Comparison of ENCODE assay signal across 8 cellular contexts in genomic region chr2:28583899-28584553, GRCh38.
A peak's percentile ranks its signal among the peaks of the same experiment; 100 is the strongest.
DNase-seq lines count a peak whose midpoint lies in the region; ATAC-seq and TF ChIP-seq lines count a peak whose summit lies in the region.

No MANE protein-coding gene starts in this region.

- H3K4me3 ChIP-seq in esophagus squamous epithelium = peak overlapping the region in 1 of 4 donors; percentile 18

- H3K4me1 ChIP-seq in esophagus squamous epithelium = peaks cover 13 to 21% (median 17%) of the 10 kb centered on the region in 3 donors

- intact Hi-C loops in esophagus squamous epithelium (cut with DNase I) = no loop called here

- TF ChIP-seq CTCF in esophagus squamous epithelium (IDR thresholded peaks at IDR 0.05) = no peak
- TF ChIP-seq CTCF in omental fat pad (IDR thresholded peaks at IDR 0.05) = no peak

- WGBS in esophagus squamous epithelium, 2 donors = 9 to 28% methylated on average over 7 to 8 of the region's 10 CpGs

- no peaks in the 10 kb centered on the region for H3K27me3 ChIP-seq in esophagus squamous epithelium

- no peak for TF ChIP-seq POLR2A in esophagus squamous epithelium (IDR thresholded peaks at IDR 0.05)

- H3K27ac ChIP-seq in esophagus squamous epithelium (peak overlapping the region; percentile 69 to 88 (median 79)), temporal lobe (ENCODE audit: low read depth, low read length) (peak overlapping the region; percentile 69)

- no peaks in the 10 kb centered on the region for H3K9me3 ChIP-seq in esophagus squamous epithelium

- peak; percentile 53 for ATAC-seq in GM18498 (IDR thresholded peaks at IDR 0.05; ENCODE audit: unreplicated experiment)
- ATAC-seq in omental fat pad (ENCODE audit: low FRiP score) = peak; percentile 97
- no peak for ATAC-seq in GM21737 (IDR thresholded peaks at IDR 0.05; ENCODE audit: unreplicated experiment)
- ATAC-seq in HG02973 (IDR thresholded peaks at IDR 0.05; ENCODE audit: unreplicated experiment) = no peak

- DNase-seq in NCI-H446 (lab: John Stamatoyannopoulos, UW) (peak; percentile 31 to 56), activated T-cell treated with anti-CD3 and anti-CD28 coated beads for 1 hour (ENCODE audit: low read depth) (peak; percentile 19), esophagus squamous epithelium (lab: John Stamatoyannopoulos, UW) (no peak), omental fat pad (ENCODE audit: low spot score) (peak; percentile 68)

- H3K36me3 ChIP-seq in esophagus squamous epithelium = no peaks in the 10 kb centered on the region

Comparison
In these comparisons a context has a peak if more than half of its experiments do, and no peak if none do; other contexts are left out.
1. ATAC-seq: peak in GM18498 (single experiment) and omental fat pad (single experiment); none in GM21737 (single experiment) and HG02973 (single experiment).